In genomic region chr22:36203431-36203830, GRCh38 we compare ENCODE assay signal across 2 cellular contexts. TPM values are rescaled to one million over a fixed set of nuclear protein-coding genes. Genes with fewer than 3 reads are reported as not detected.
"Had no signal": no experiment of that assay in that cellular context is flagged by ENCODE, and none has a peak within 500 bp of the region (broad histone marks: within the 10 kb centered on the region; RNA-seq: fewer than 3 reads in every experiment).

No MANE protein-coding gene starts in this region.

RNA-seq across cellular contexts. Expression of gene APOL4, which starts 1.8 kb away (rescaled TPM):
- total RNA-seq: astrocyte, renal cortical epithelial cell had no signal
